11 cellular contexts compared by ENCODE assay signal in the genomic region with DNA sequence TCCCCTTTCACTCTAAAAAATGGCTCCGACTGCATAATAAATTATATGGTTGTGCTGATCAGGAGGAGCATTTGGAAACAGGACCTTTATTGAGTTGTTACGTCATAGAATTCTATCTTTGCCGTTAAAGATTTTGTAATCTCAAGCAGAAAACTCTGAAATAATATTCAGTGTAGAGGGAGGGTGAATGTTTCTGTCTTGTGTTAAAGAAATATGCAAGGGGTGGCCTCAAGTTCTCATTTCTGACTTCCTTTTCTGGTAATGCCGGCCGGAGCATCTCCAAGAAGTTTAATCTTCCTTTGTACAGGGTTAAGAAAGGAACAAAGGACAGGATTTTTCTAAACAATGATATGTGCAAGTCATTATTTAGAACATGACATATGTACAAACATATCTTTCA.
A peak's percentile ranks its signal among the peaks of the same experiment; 100 is the strongest.
DNase-seq lines count a peak whose midpoint lies in the region; ATAC-seq, FAIRE-seq and TF ChIP-seq lines count a peak whose summit lies in the region.
"Had no signal": no experiment of that assay in that cellular context is flagged by ENCODE, and none has a peak within 500 bp of the region (broad histone marks: within the 10 kb centered on the region; RNA-seq: fewer than 3 reads in every experiment).

No MANE protein-coding gene starts in this region.

- H3K27ac ChIP-seq in HepG2 (ENCODE audit: extremely low read length, insufficient read depth, low read length) (peak overlapping the region; percentile 5), tibial nerve (peak overlapping the region in 3 of 4 donors; percentile 34 to 65 (median 61))

- DNase-seq in activated T-cell treated with anti-CD3 and anti-CD28 coated beads, Interleukin-2, amount 50 U/mL, for 72 hours = no peak
- no peak for DNase-seq in activated T-cell treated with anti-CD3 and anti-CD28 coated beads, Interleukin-2, amount 50 U/mL, for 4 hours
- no peak for DNase-seq in WTC11 (ENCODE audit: low spot score)
- DNase-seq in HepG2 (ENCODE audit: low spot score) = no peak
- DNase-seq in tibial nerve (ENCODE audit: low spot score in 2 of 2) = no peak
- DNase-seq in DMS 273 (lab: John Stamatoyannopoulos, UW; ENCODE audit: unreplicated experiment) = no peak
- no peak for DNase-seq in Ammon's horn (ENCODE audit: low spot score)
- DNase-seq in A172 (ENCODE audit: low spot score) = no peak
- DNase-seq: activated naive CD4-positive, alpha-beta T cell treated with Interleukin-2 at 50 U/mL for 16 hours; retina had no signal

- CTCF ChIA-PET in WTC11 (lab: Charles Lee) (interaction anchor here (0.5 to 1.8 kb wide), 24 partner anchors 9 to 670 kb away, joined by 3 to 13 read pairs (median 4); a partner anchor contains a TSS), HepG2 (lab: Yijun Ruan, JAX; ENCODE audit: low intra/inter-chr PET ratio, low total read pairs) (interaction anchor here (1.2 kb wide), 1 partner anchor 287 kb away, joined by 3 read pairs; no protein-coding TSS in a partner anchor)

- no peak for ATAC-seq in activated T-cell treated with anti-CD3 and anti-CD28 coated beads, Interleukin-2, amount 50 U/mL, for 72 hours (replicated peaks in 1 of 2)
- no peak for ATAC-seq in activated T-cell treated with anti-CD3 and anti-CD28 coated beads, Interleukin-2, amount 50 U/mL, for 4 hours
- ATAC-seq in WTC11 = no peak
- ATAC-seq in HepG2 = no peak

- WGBS in HepG2 (ENCODE audit: low lambda C conversion rate) = 85% methylated on average over 5 of the region's 5 CpGs
- WGBS in tibial nerve, 2 donors = 39 to 50% methylated on average over 5 of the region's 5 CpGs

- no peak for FAIRE-seq in HepG2 (lab: Jason Lieb, UNC)
- FAIRE-seq: frontal cortex had no signal

- intact Hi-C loops in HepG2 (cut with micrococcal nuclease; ENCODE audit: unreplicated experiment) = loop anchor here (1.0 to 2.0 kb wide), 3 partner anchors 166 to 287 kb away; no protein-coding TSS in a partner anchor

- no peaks in the 10 kb centered on the region for H3K36me3 Mint-ChIP-seq in activated T-cell treated with anti-CD3 and anti-CD28 coated beads, Interleukin-2, amount 50 U/mL, for 72 hours (ENCODE audit: insufficient read depth in 2 of 2)
- H3K36me3 Mint-ChIP-seq in activated T-cell treated with anti-CD3 and anti-CD28 coated beads, Interleukin-2, amount 50 U/mL, for 4 hours (ENCODE audit: insufficient read depth) = no peaks in the 10 kb centered on the region
- H3K36me3 Mint-ChIP-seq in WTC11 = no peaks in the 10 kb centered on the region

- peak overlapping the region in 1 of 2 donors; percentile 56 for H3K4me3 Mint-ChIP-seq in activated T-cell treated with anti-CD3 and anti-CD28 coated beads, Interleukin-2, amount 50 U/mL, for 72 hours
- no peak overlapping the region for H3K4me3 Mint-ChIP-seq in activated T-cell treated with anti-CD3 and anti-CD28 coated beads, Interleukin-2, amount 50 U/mL, for 4 hours
- no peak overlapping the region for H3K4me3 Mint-ChIP-seq in WTC11

- H4K20me1 ChIP-seq in HepG2 (ENCODE audit: insufficient read depth, low read length) = no peaks in the 10 kb centered on the region

- no peaks in the 10 kb centered on the region for H3K27me3 Mint-ChIP-seq in activated T-cell treated with anti-CD3 and anti-CD28 coated beads, Interleukin-2, amount 50 U/mL, for 72 hours (ENCODE audit: low read depth)
- H3K27me3 Mint-ChIP-seq in activated T-cell treated with anti-CD3 and anti-CD28 coated beads, Interleukin-2, amount 50 U/mL, for 4 hours (ENCODE audit: low read depth) = no peaks in the 10 kb centered on the region
- H3K27me3 Mint-ChIP-seq in WTC11 (ENCODE audit: low read depth) = no peaks in the 10 kb centered on the region

- no peak for TF ChIP-seq CTCF in WTC11 (IDR thresholded peaks at IDR 0.05)
- no peak for TF ChIP-seq CTCF in HepG2 (CRISPR knock-in tag; IDR thresholded peaks at IDR 0.05)
- TF ChIP-seq CTCF in tibial nerve (IDR thresholded peaks at IDR 0.05) = no peak

- no peak overlapping the region for H3K9ac ChIP-seq in HepG2 (ENCODE audit: insufficient read depth, low read depth, low read length)

- H3K27ac Mint-ChIP-seq in activated T-cell treated with anti-CD3 and anti-CD28 coated beads, Interleukin-2, amount 50 U/mL, for 72 hours = peak overlapping the region; percentile 56
- peak overlapping the region; percentile 16; the same call in 1 of the 2 replicates for H3K27ac Mint-ChIP-seq in WTC11

- no peak for TF ChIP-seq EP300 in HepG2 (IDR thresholded peaks at IDR 0.05; ENCODE audit: low read depth in 2 of 2, low read length in 2 of 2)
- no peak for TF ChIP-seq EP300 in HepG2 (CRISPR knock-in tag; IDR thresholded peaks at IDR 0.05; ENCODE audit: borderline replicate concordance)
- no peak for TF ChIP-seq EP300 in tibial nerve (IDR thresholded peaks at IDR 0.05)

- no peaks in the 10 kb centered on the region for H3K9me3 Mint-ChIP-seq in activated T-cell treated with anti-CD3 and anti-CD28 coated beads, Interleukin-2, amount 50 U/mL, for 72 hours
- no peaks in the 10 kb centered on the region for H3K9me3 Mint-ChIP-seq in activated T-cell treated with anti-CD3 and anti-CD28 coated beads, Interleukin-2, amount 50 U/mL, for 4 hours
- H3K9me3 Mint-ChIP-seq in WTC11 = no peaks in the 10 kb centered on the region

- H3K4me2 ChIP-seq in HepG2 (ENCODE audit: low read depth, low read length) = 0 out of 2 replicates have a peak overlapping the region, but pooled peaks have one; percentile 21

- H3K36me3 ChIP-seq in HepG2 (replicated peaks in 1 of 2; ENCODE audit: control insufficient read depth in 1 of 2, insufficient read depth in 2 of 2, low read length in 2 of 2) (no peaks in the 10 kb centered on the region; a peak in 1 of 5 replicates), tibial nerve (no peaks in the 10 kb centered on the region)

- no TSS peak for BruUV-seq in HepG2 (replicated peaks; lab: Mats Ljungman, UMichigan)

- TF ChIP-seq RAD21 in HepG2 (CRISPR knock-in tag; IDR thresholded peaks at IDR 0.05) = no peak

- no peak overlapping the region for H2AFZ ChIP-seq in HepG2 (ENCODE audit: low read length)

- in situ Hi-C loops in HepG2 (cut with HindIII; ENCODE audit: extremely low pct_ligation_motif_present, low pct_unique_long_range_greater_than_20kb) = loop anchor here (5.0 to 10.0 kb wide), 2 partner anchors 136 to 288 kb away; a partner anchor contains a TSS

- peaks cover 47% of the 10 kb centered on the region for H3K4me1 ChIP-seq in HepG2 (ENCODE audit: insufficient read depth, low read length)
- peaks cover 0 to 49% (median 15%) of the 10 kb centered on the region in 4 donors for H3K4me1 ChIP-seq in tibial nerve

- H3K27me3 ChIP-seq in HepG2 (ENCODE audit: control insufficient read depth in 1 of 2, insufficient read depth in 2 of 2, low read length in 2 of 2) (no peaks in the 10 kb centered on the region), tibial nerve (no peaks in the 10 kb centered on the region)

- no peak overlapping the region for H3K4me3 ChIP-seq in HepG2 (replicated peaks in 1 of 3; ENCODE audit: insufficient read depth in 1 of 3, low read depth in 2 of 3, low read length in 3 of 3)
- no peak overlapping the region for H3K4me3 ChIP-seq in tibial nerve

- H3K4me1 Mint-ChIP-seq in activated T-cell treated with anti-CD3 and anti-CD28 coated beads, Interleukin-2, amount 50 U/mL, for 72 hours (ENCODE audit: low read depth) = peaks cover 44% of the 10 kb centered on the region
- H3K4me1 Mint-ChIP-seq in activated T-cell treated with anti-CD3 and anti-CD28 coated beads, Interleukin-2, amount 50 U/mL, for 4 hours (ENCODE audit: low read depth) = peaks cover 35% of the 10 kb centered on the region
- H3K4me1 Mint-ChIP-seq in WTC11 = peaks cover 52% of the 10 kb centered on the region

- H3K9me3 ChIP-seq in HepG2 (ENCODE audit: low read length) = no peaks in the 10 kb centered on the region
- no peaks in the 10 kb centered on the region for H3K9me3 ChIP-seq in tibial nerve

- TF ChIP-seq POLR2A in HepG2 (IDR thresholded peaks at IDR 0.05; ENCODE audit: insufficient read depth in 1 of 2, low read depth in 2 of 2, low read length in 2 of 2) (no peak), tibial nerve (IDR thresholded peaks at IDR 0.05) (no peak)

- no peaks in the 10 kb centered on the region for H3K79me2 ChIP-seq in HepG2 (ENCODE audit: insufficient read depth, low read length)

- POLR2A ChIA-PET in WTC11 (lab: Charles Lee) = interaction anchor here (1.1 to 1.6 kb wide), 3 partner anchors 277 to 294 kb away, joined by 3 to 6 read pairs (median 4); no protein-coding TSS in a partner anchor
- POLR2A ChIA-PET in HepG2 (lab: Yijun Ruan, JAX) = interaction anchor here (0.6 to 1.1 kb wide), 8 partner anchors 75 to 304 kb away, joined by 3 to 9 read pairs (median 4); no protein-coding TSS in a partner anchor

TF ChIP-seq in WTC11, 78 proteins besides CTCF, POLR2A, EP300 and RAD21 (continues in another document):
- TF ChIP-seq ZNF416 (CRISPR knock-in tag; IDR thresholded peaks at IDR 0.05) (no peak), ZNF121 (CRISPR knock-in tag; IDR thresholded peaks at IDR 0.05) (no peak)

TF ChIP-seq in HepG2, 621 proteins besides CTCF, POLR2A, EP300 and RAD21 (continues in another document):
- TF ChIP-seq, protein P1, sequence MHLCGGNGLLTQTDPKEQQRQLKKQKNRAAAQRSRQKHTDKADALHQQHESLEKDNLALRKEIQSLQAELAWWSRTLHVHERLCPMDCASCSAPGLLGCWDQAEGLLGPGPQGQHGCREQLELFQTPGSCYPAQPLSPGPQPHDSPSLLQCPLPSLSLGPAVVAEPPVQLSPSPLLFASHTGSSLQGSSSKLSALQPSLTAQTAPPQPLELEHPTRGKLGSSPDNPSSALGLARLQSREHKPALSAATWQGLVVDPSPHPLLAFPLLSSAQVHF (CRISPR knock-in tag; IDR thresholded peaks at IDR 0.05) = no peak
- TF ChIP-seq, protein P2, sequence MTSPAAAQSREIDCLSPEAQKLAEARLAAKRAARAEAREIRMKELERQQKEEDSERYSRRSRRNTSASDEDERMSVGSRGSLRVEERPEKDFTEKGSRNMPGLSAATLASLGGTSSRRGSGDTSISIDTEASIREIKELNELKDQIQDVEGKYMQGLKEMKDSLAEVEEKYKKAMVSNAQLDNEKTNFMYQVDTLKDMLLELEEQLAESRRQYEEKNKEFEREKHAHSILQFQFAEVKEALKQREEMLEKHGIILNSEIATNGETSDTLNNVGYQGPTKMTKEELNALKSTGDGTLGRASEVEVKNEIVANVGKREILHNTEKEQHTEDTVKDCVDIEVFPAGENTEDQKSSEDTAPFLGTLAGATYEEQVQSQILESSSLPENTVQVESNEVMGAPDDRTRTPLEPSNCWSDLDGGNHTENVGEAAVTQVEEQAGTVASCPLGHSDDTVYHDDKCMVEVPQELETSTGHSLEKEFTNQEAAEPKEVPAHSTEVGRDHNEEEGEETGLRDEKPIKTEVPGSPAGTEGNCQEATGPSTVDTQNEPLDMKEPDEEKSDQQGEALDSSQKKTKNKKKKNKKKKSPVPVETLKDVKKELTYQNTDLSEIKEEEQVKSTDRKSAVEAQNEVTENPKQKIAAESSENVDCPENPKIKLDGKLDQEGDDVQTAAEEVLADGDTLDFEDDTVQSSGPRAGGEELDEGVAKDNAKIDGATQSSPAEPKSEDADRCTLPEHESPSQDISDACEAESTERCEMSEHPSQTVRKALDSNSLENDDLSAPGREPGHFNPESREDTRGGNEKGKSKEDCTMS (CRISPR knock-in tag; conservative IDR thresholded peaks at IDR 0.05) = no peak
